In genomic region chr20:23361108-23361650, GRCh38 we compare ENCODE assay signal across 8 cellular contexts. TPM values are rescaled to one million over a fixed set of nuclear protein-coding genes. Genes with fewer than 3 reads are reported as not detected.
A peak's percentile ranks its signal among the peaks of the same experiment; 100 is the strongest.
DNase-seq lines count a peak whose midpoint lies in the region; ATAC-seq and TF ChIP-seq lines count a peak whose summit lies in the region.

No MANE protein-coding gene starts in this region.

- CTCF ChIA-PET in CD8-positive, alpha-beta memory T cell (lab: Charles Lee) = interaction anchor here (1.3 to 3.6 kb wide), 2 partner anchors 11 to 60 kb away, joined by 11 to 12 read pairs; partner anchors contain the start of genes NAPB and NXT1

- H3K27ac Mint-ChIP-seq in CD8-positive, alpha-beta memory T cell = peak overlapping the region; percentile 92 to 100 (median 96)

- H3K4me1 Mint-ChIP-seq in CD8-positive, alpha-beta memory T cell = peaks cover 51 to 67% (median 59%) of the 10 kb centered on the region in 3 donors

- peak overlapping the region; percentile 53 for H3K4me3 ChIP-seq in CD8-positive, alpha-beta memory T cell (ENCODE audit: low read length)
- H3K4me3 ChIP-seq in Loucy (ENCODE audit: low read length, poor library complexity, severe bottlenecking) (peak overlapping the region; percentile 89), breast epithelium (peak overlapping the region; percentile 67 to 89 (median 89)), left lung (peak overlapping the region; percentile 64 to 87), testis (peak overlapping the region; percentile 63 to 94)

- peak overlapping the region; percentile 82 to 95 (median 87) for H3K4me3 Mint-ChIP-seq in CD8-positive, alpha-beta memory T cell

- no peak for DNase-seq in CD8-positive, alpha-beta memory T cell
- DNase-seq in breast epithelium (ENCODE audit: low spot score in 2 of 2) = no peak
- no peak for DNase-seq in left lung
- peak; percentile 35 for DNase-seq in testis
- DNase-seq in activated CD4-positive, CD25-positive, alpha-beta regulatory T cell treated with anti-CD3 and anti-CD28 coated beads, Interleukin-2, amount 50 U/mL, for 72 hours = no peak
- DNase-seq in amniotic stem cell (lab: John Stamatoyannopoulos, UW) = no peak

- H3K9ac ChIP-seq in Loucy (ENCODE audit: low read depth, low read length, poor library complexity, severe bottlenecking) = peak overlapping the region; percentile 91

- peaks cover 3% of the 10 kb centered on the region; the same call in 1 of the 2 replicates for H3F3A ChIP-seq in Loucy (ENCODE audit: low read depth)

- no peak for TF ChIP-seq POLR2A in breast epithelium (IDR thresholded peaks at IDR 0.05)
- TF ChIP-seq POLR2A in testis (IDR thresholded peaks at IDR 0.05) = no peak

- TF ChIP-seq CTCF in Loucy (conservative IDR thresholded peaks at IDR 0.05; ENCODE audit: low read length) (no peak), breast epithelium (IDR thresholded peaks at IDR 0.05) (no peak), left lung (IDR thresholded peaks at IDR 0.05) (no peak), testis (IDR thresholded peaks at IDR 0.05) (no peak)

- H3K27me3 Mint-ChIP-seq in CD8-positive, alpha-beta memory T cell = peaks cover 0 to 6% of the 10 kb centered on the region in 2 donors

- no peaks in the 10 kb centered on the region for H3K36me3 ChIP-seq in CD8-positive, alpha-beta memory T cell (ENCODE audit: insufficient read depth, low read length)
- H3K36me3 ChIP-seq in Loucy (ENCODE audit: insufficient read depth, low read length) = no peaks in the 10 kb centered on the region
- H3K36me3 ChIP-seq in breast epithelium = no peaks in the 10 kb centered on the region
- peaks cover 0 to 21% of the 10 kb centered on the region in 2 donors for H3K36me3 ChIP-seq in left lung
- H3K36me3 ChIP-seq in testis (ENCODE audit: low read depth, missing control alignments) = no peaks in the 10 kb centered on the region

- peak overlapping the region; percentile 89 for H2AFZ ChIP-seq in Loucy (ENCODE audit: low read length)

- peaks cover 28% of the 10 kb centered on the region for H4K20me1 ChIP-seq in Loucy (ENCODE audit: insufficient read depth, low read length, poor library complexity, severe bottlenecking)

- peaks cover 7 to 23% (median 7%) of the 10 kb centered on the region in 3 donors for H3K36me3 Mint-ChIP-seq in CD8-positive, alpha-beta memory T cell

- H3K27me3 ChIP-seq in CD8-positive, alpha-beta memory T cell (ENCODE audit: insufficient read depth, low read length, poor library complexity, severe bottlenecking) = no peaks in the 10 kb centered on the region
- no peaks in the 10 kb centered on the region for H3K27me3 ChIP-seq in Loucy (ENCODE audit: insufficient read depth, low read length, poor library complexity, severe bottlenecking)
- no peaks in the 10 kb centered on the region for H3K27me3 ChIP-seq in breast epithelium
- H3K27me3 ChIP-seq in left lung = no peaks in the 10 kb centered on the region
- no peaks in the 10 kb centered on the region for H3K27me3 ChIP-seq in testis

- no peaks in the 10 kb centered on the region for H3K9me2 ChIP-seq in Loucy (replicated peaks; ENCODE audit: low read depth, low read length)

- H3K27ac ChIP-seq in CD8-positive, alpha-beta memory T cell (ENCODE audit: low read depth, low read length) = peak overlapping the region; percentile 91
- H3K27ac ChIP-seq in breast epithelium (peak overlapping the region; percentile 98 to 99), left lung (peak overlapping the region; percentile 100), testis (peak overlapping the region; percentile 90 to 97)

- WGBS in testis, 2 donors = 0 to 1% methylated on average over 8 to 27 of the region's 27 CpGs

- H3K9me3 ChIP-seq in CD8-positive, alpha-beta memory T cell (ENCODE audit: low read length) = no peaks in the 10 kb centered on the region
- H3K9me3 ChIP-seq in Loucy (ENCODE audit: insufficient read depth, low read depth, low read length) = no peaks in the 10 kb centered on the region
- H3K9me3 ChIP-seq in breast epithelium = no peaks in the 10 kb centered on the region
- H3K9me3 ChIP-seq in left lung = no peaks in the 10 kb centered on the region
- no peaks in the 10 kb centered on the region for H3K9me3 ChIP-seq in testis

- peaks cover 48% of the 10 kb centered on the region for H3K79me2 ChIP-seq in Loucy (ENCODE audit: insufficient read depth, low read length)

- intact Hi-C loops in breast epithelium (cut with DNase I; ENCODE audit: low total_unique reads) = no loop called here
- intact Hi-C loops in left lung (cut with DNase I) = loop anchor here in 1 of 2 donors (10.0 kb wide), 1 partner anchor 54 kb away; no protein-coding TSS in a partner anchor
- intact Hi-C loops in testis (cut with DNase I; ENCODE audit: low total_unique reads) = loop anchor here (5.0 kb wide), 1 partner anchor 61 kb away; the partner anchor contains the start of gene NAPB

- POLR2A ChIA-PET in CD8-positive, alpha-beta memory T cell (lab: Charles Lee) = interaction anchor here (0.9 to 1.6 kb wide), 2 partner anchors 9 to 11 kb away, joined by 3 to 23 read pairs; partner anchors contain the start of gene NXT1

- peaks cover 44% of the 10 kb centered on the region for H3K4me1 ChIP-seq in CD8-positive, alpha-beta memory T cell (ENCODE audit: insufficient read depth, low read length)
- peaks cover 53% of the 10 kb centered on the region for H3K4me1 ChIP-seq in Loucy (ENCODE audit: insufficient read depth, low read length, poor library complexity, severe bottlenecking)
- peaks cover 0 to 16% of the 10 kb centered on the region in 2 donors for H3K4me1 ChIP-seq in breast epithelium
- H3K4me1 ChIP-seq in left lung = peaks cover 31 to 67% of the 10 kb centered on the region in 2 donors
- H3K4me1 ChIP-seq in testis = peaks cover 57% of the 10 kb centered on the region

- peaks cover 0 to 3% (median 0%) of the 10 kb centered on the region in 5 donors for H3K9me3 Mint-ChIP-seq in CD8-positive, alpha-beta memory T cell

- peak overlapping the region; percentile 93 for H3K4me2 ChIP-seq in Loucy (ENCODE audit: low read depth, low read length, poor library complexity, severe bottlenecking)

- peak; percentile 8 for ATAC-seq in left lung
- no peak for ATAC-seq in HG03196 (IDR thresholded peaks at IDR 0.05; ENCODE audit: unreplicated experiment)

RNA-seq across cellular contexts. Expression of gene GZF1, which starts 0.8 kb away (rescaled TPM):
- 10 to 100 TPM; 11.9 to 12.5 TPM for total RNA-seq in CD8-positive, alpha-beta memory T cell
- polyA plus RNA-seq in CD8-positive, alpha-beta memory T cell = 3.8 TPM
- total RNA-seq in breast epithelium = 10 to 100 TPM; 19.0 to 24.3 (median 19.9) TPM
- total RNA-seq in left lung = 10 to 100 TPM; 13.4 to 18.0 TPM
- 10 to 100 TPM; 46.1 to 47.4 TPM for total RNA-seq in testis
- polyA plus RNA-seq in testis (ENCODE audit: insufficient read depth, low read depth, low replicate concordance) = 32.4 TPM

RNA-seq across cellular contexts. Expression of gene NXT1, which starts 10.6 kb away (rescaled TPM):
- total RNA-seq in CD8-positive, alpha-beta memory T cell = 10 to 100 TPM; 48.9 to 52.9 TPM
- 65.0 TPM for polyA plus RNA-seq in CD8-positive, alpha-beta memory T cell
- total RNA-seq in breast epithelium (10 to 100 TPM; 25.9 to 42.9 (median 33.2) TPM), left lung (10 to 100 TPM; 12.0 to 19.4 TPM), testis (10 to 100 TPM; 40.3 to 48.0 TPM)
- 26.3 TPM for polyA plus RNA-seq in testis (ENCODE audit: insufficient read depth, low read depth, low replicate concordance)
